17 cellular contexts compared by ENCODE assay signal in the genomic region with DNA sequence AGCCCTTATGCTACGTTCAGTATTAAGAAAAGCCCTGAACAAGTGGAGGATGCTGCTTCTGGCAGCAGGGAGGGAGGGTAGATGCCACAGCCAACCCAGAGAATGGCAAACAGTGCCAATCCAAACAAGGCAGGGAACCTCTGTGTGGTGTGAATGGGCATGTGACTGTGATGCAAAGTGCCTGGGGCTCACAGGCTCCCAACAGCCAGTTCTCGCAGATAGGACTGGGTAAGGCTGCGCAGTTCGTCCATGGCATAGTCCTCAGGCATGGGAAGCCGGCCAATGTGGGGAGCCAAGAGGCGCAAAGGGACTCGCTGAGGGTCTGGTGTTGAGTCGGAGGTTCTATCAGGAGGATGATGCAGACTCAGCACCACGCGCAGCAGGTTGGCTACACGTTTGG. TPM values are rescaled to one million over a fixed set of nuclear protein-coding genes. Genes with fewer than 3 reads are reported as not detected.
"Had no signal": no experiment of that assay in that cellular context is flagged by ENCODE, and none has a peak within 500 bp of the region (broad histone marks: within the 10 kb centered on the region; RNA-seq: fewer than 3 reads in every experiment).

No MANE protein-coding gene starts in this region.

- H3K4me1 ChIP-seq: esophagus squamous epithelium had no signal

- H3K4me3 Mint-ChIP-seq: activated CD4-positive, alpha-beta memory T cell treated with anti-CD3 and anti-CD28 coated beads, Interleukin-2, amount 10 ng/mL, durations not matched to agents 7 days and 5 days; activated CD4-positive, alpha-beta T cell treated with anti-CD3 and anti-CD28 coated beads for 36 hours; brain; natural killer cell treated with Interleukin-12 subunit alpha and Interleukin-12 subunit beta and Interleukin-15 and Interleukin-18, amount 100 ng/mL, for 72 hours; stimulated activated naive CD8-positive, alpha-beta T cell treated with anti-CD3 and anti-CD28 coated beads, Interleukin-15, Interleukin-2, amounts not matched to agents 100 ng/mL and 50 ng/mL, for 24 hours had no signal

- H3K9me3 ChIP-seq: esophagus squamous epithelium had no signal

- H3K4me1 Mint-ChIP-seq: activated CD4-positive, alpha-beta memory T cell treated with anti-CD3 and anti-CD28 coated beads, Interleukin-2, amount 10 ng/mL, durations not matched to agents 7 days and 5 days; brain had no signal

- H3K27me3 Mint-ChIP-seq: activated CD4-positive, alpha-beta memory T cell treated with anti-CD3 and anti-CD28 coated beads, Interleukin-2, amount 10 ng/mL, durations not matched to agents 7 days and 5 days; activated CD4-positive, alpha-beta T cell treated with anti-CD3 and anti-CD28 coated beads for 36 hours; brain; natural killer cell treated with Interleukin-12 subunit alpha and Interleukin-12 subunit beta and Interleukin-15 and Interleukin-18, amount 100 ng/mL, for 72 hours; stimulated activated naive CD8-positive, alpha-beta T cell treated with anti-CD3 and anti-CD28 coated beads, Interleukin-15, Interleukin-2, amounts not matched to agents 100 ng/mL and 50 ng/mL, for 24 hours had no signal

- DNase-seq: activated CD4-positive, alpha-beta memory T cell treated with anti-CD3 and anti-CD28 coated beads, Interleukin-2, amount 10 ng/mL, durations not matched to agents 7 days and 5 days; activated CD4-positive, alpha-beta T cell treated with anti-CD3 and anti-CD28 coated beads for 36 hours; activated CD8-positive, alpha-beta memory T cell treated with anti-CD3 and anti-CD28 coated beads, Interleukin-2, amount 50 U/mL, for 48 hours; activated naive CD4-positive, alpha-beta T cell treated with anti-CD3 and anti-CD28 coated beads, Interleukin-2, amount 50 U/mL, for 16 hours; amniotic stem cell; esophagus squamous epithelium; foreskin fibroblast; head of caudate nucleus; stimulated activated CD4-positive, alpha-beta T cell treated with anti-CD3 and anti-CD28 coated beads, Interleukin-4, amount 100 ng/mL, for 1 hour; stimulated activated CD8-positive, alpha-beta memory T cell treated with anti-CD3 and anti-CD28 coated beads, Interleukin-4, amount 100 ng/mL, for 48 hours; T1000 had no signal

- H3K9me3 Mint-ChIP-seq: activated CD4-positive, alpha-beta memory T cell treated with anti-CD3 and anti-CD28 coated beads, Interleukin-2, amount 10 ng/mL, durations not matched to agents 7 days and 5 days; brain; natural killer cell treated with Interleukin-12 subunit alpha and Interleukin-12 subunit beta and Interleukin-15 and Interleukin-18, amount 100 ng/mL, for 72 hours; stimulated activated naive CD8-positive, alpha-beta T cell treated with anti-CD3 and anti-CD28 coated beads, Interleukin-15, Interleukin-2, amounts not matched to agents 100 ng/mL and 50 ng/mL, for 24 hours had no signal

- H3K27ac ChIP-seq: esophagus squamous epithelium, VCaP had no signal

- H3K27ac Mint-ChIP-seq: activated CD4-positive, alpha-beta memory T cell treated with anti-CD3 and anti-CD28 coated beads, Interleukin-2, amount 10 ng/mL, durations not matched to agents 7 days and 5 days; activated CD4-positive, alpha-beta T cell treated with anti-CD3 and anti-CD28 coated beads for 36 hours; brain; natural killer cell treated with Interleukin-12 subunit alpha and Interleukin-12 subunit beta and Interleukin-15 and Interleukin-18, amount 100 ng/mL, for 72 hours; stimulated activated naive CD8-positive, alpha-beta T cell treated with anti-CD3 and anti-CD28 coated beads, Interleukin-15, Interleukin-2, amounts not matched to agents 100 ng/mL and 50 ng/mL, for 24 hours had no signal

- H3K4me3 ChIP-seq: esophagus squamous epithelium had no signal

- H3K27me3 ChIP-seq: esophagus squamous epithelium had no signal

- ATAC-seq: activated CD4-positive, alpha-beta T cell treated with anti-CD3 and anti-CD28 coated beads for 36 hours had no signal

RNA-seq across cellular contexts. Expression of gene ART1, which starts 31.0 kb away (rescaled TPM):
- total RNA-seq: activated CD4-positive, alpha-beta memory T cell treated with anti-CD3 and anti-CD28 coated beads, Interleukin-2, amount 10 ng/mL, durations not matched to agents 7 days and 5 days; activated CD4-positive, alpha-beta T cell treated with anti-CD3 and anti-CD28 coated beads for 36 hours; dermis microvascular lymphatic vessel endothelial cell; esophagus squamous epithelium; natural killer cell treated with Interleukin-12 subunit alpha and Interleukin-12 subunit beta and Interleukin-15 and Interleukin-18, amount 100 ng/mL, for 72 hours; omental fat pad had no signal

RNA-seq across cellular contexts. Expression of gene ART5, which starts 34.2 kb away (rescaled TPM):
- total RNA-seq: activated CD4-positive, alpha-beta memory T cell treated with anti-CD3 and anti-CD28 coated beads, Interleukin-2, amount 10 ng/mL, durations not matched to agents 7 days and 5 days; dermis microvascular lymphatic vessel endothelial cell; natural killer cell treated with Interleukin-12 subunit alpha and Interleukin-12 subunit beta and Interleukin-15 and Interleukin-18, amount 100 ng/mL, for 72 hours had no signal
